ENCODE assay signal across 8 cellular contexts in genomic region chr3:56915969-56916586, GRCh38.
DNase-seq lines count a peak whose midpoint lies in the region; ATAC-seq and TF ChIP-seq lines count a peak whose summit lies in the region.

No MANE protein-coding gene starts in this region.

- no peaks in the 10 kb centered on the region for H3K27me3 Mint-ChIP-seq in activated naive CD4-positive, alpha-beta T cell treated with anti-CD3 and anti-CD28 coated beads, Interleukin-2, amount 50 U/mL, for 24 hours
- H3K27me3 Mint-ChIP-seq in progenitor cell of endocrine pancreas, result peaks cover 3% of the 10 kb centered on the region

- H3K36me3 ChIP-seq in parathyroid adenoma (ENCODE audit: control insufficient read depth, insufficient read depth, low read length) (no peaks in the 10 kb centered on the region), aorta (ENCODE audit: control insufficient read depth in 1 of 2, insufficient read depth in 2 of 2, low read length in 1 of 2) (no peaks in the 10 kb centered on the region)

- H3K27me3 ChIP-seq in parathyroid adenoma (ENCODE audit: control insufficient read depth, insufficient read depth, low read length), result no peaks in the 10 kb centered on the region
- no peaks in the 10 kb centered on the region for H3K27me3 ChIP-seq in aorta (ENCODE audit: control insufficient read depth in 1 of 2, insufficient read depth in 2 of 2, low read length in 1 of 2)

- H3K9me3 ChIP-seq in parathyroid adenoma (ENCODE audit: control insufficient read depth, low read length), result no peaks in the 10 kb centered on the region
- H3K9me3 ChIP-seq in aorta (ENCODE audit: control insufficient read depth, low read length), result no peaks in the 10 kb centered on the region

- H3K9ac ChIP-seq in parathyroid adenoma, result no peak overlapping the region

- H3K36me3 Mint-ChIP-seq in activated naive CD4-positive, alpha-beta T cell treated with anti-CD3 and anti-CD28 coated beads, Interleukin-2, amount 50 U/mL, for 24 hours, result no peaks in the 10 kb centered on the region
- H3K36me3 Mint-ChIP-seq in progenitor cell of endocrine pancreas (ENCODE audit: insufficient read depth), result no peaks in the 10 kb centered on the region

- H3K4me1 ChIP-seq in parathyroid adenoma (peaks cover 8% of the 10 kb centered on the region), aorta (ENCODE audit: control insufficient read depth in 1 of 2, insufficient read depth in 2 of 2, low read length in 2 of 2) (no peaks in the 10 kb centered on the region)

- H3K4me3 Mint-ChIP-seq in activated naive CD4-positive, alpha-beta T cell treated with anti-CD3 and anti-CD28 coated beads, Interleukin-2, amount 50 U/mL, for 24 hours, result peak overlapping the region; percentile 97
- no peak overlapping the region for H3K4me3 Mint-ChIP-seq in progenitor cell of endocrine pancreas (ENCODE audit: low read depth)

- H3K4me3 ChIP-seq in parathyroid adenoma (ENCODE audit: low read depth, low read length), result no peak overlapping the region
- H3K4me3 ChIP-seq in aorta (ENCODE audit: low read length in 2 of 2), result no peak overlapping the region

- H2AFZ ChIP-seq in parathyroid adenoma, result no peak overlapping the region

- intact Hi-C loops in aorta (cut with DNase I), result no loop called here

- H3K79me2 ChIP-seq in parathyroid adenoma, result peaks cover 13% of the 10 kb centered on the region

- peak overlapping the region; percentile 59 for H3K27ac ChIP-seq in parathyroid adenoma
- H3K27ac ChIP-seq in aorta (ENCODE audit: low read depth in 1 of 2, low read length in 2 of 2), result no peak overlapping the region

- whole genome bisulfite sequencing in aorta, 2 donors, result 76 to 82% methylated on average over 16 of the region's 16 CpGs

- TF ChIP-seq CTCF in parathyroid adenoma (IDR thresholded peaks at IDR 0.05), result no peak
- no peak for TF ChIP-seq CTCF in progenitor cell of endocrine pancreas (IDR thresholded peaks at IDR 0.05; ENCODE audit: unreplicated experiment)

- peak; percentile 55 for ATAC-seq in GM18868 (IDR thresholded peaks at IDR 0.05; ENCODE audit: unreplicated experiment)
- ATAC-seq in HG03045 (IDR thresholded peaks at IDR 0.05; ENCODE audit: unreplicated experiment), result peak; percentile 59
- peak; percentile 54 for ATAC-seq in aorta (ENCODE audit: low FRiP score)

- H3K4me2 ChIP-seq in parathyroid adenoma (ENCODE audit: low read length), result no peak overlapping the region

- peak overlapping the region; percentile 98 for H3K27ac Mint-ChIP-seq in activated naive CD4-positive, alpha-beta T cell treated with anti-CD3 and anti-CD28 coated beads, Interleukin-2, amount 50 U/mL, for 24 hours
- H3K27ac Mint-ChIP-seq in progenitor cell of endocrine pancreas, result no peak overlapping the region

- no peaks in the 10 kb centered on the region for H3K9me3 Mint-ChIP-seq in activated naive CD4-positive, alpha-beta T cell treated with anti-CD3 and anti-CD28 coated beads, Interleukin-2, amount 50 U/mL, for 24 hours
- no peaks in the 10 kb centered on the region for H3K9me3 Mint-ChIP-seq in progenitor cell of endocrine pancreas (ENCODE audit: low read depth)

- peak; percentile 32 for DNase-seq in SIG-M5 treated with dmso at 0.1 percent for 504 hours (lab: John Stamatoyannopoulos, UW; ENCODE audit: unreplicated experiment)
- DNase-seq in aorta, result peak in 1 of 2 donors; percentile 66
- DNase-seq in progenitor cell of endocrine pancreas (ENCODE audit: low spot score, unreplicated experiment), result no peak
- no peak for DNase-seq in LoVo (ENCODE audit: low spot score)

- H3K4me1 Mint-ChIP-seq in activated naive CD4-positive, alpha-beta T cell treated with anti-CD3 and anti-CD28 coated beads, Interleukin-2, amount 50 U/mL, for 24 hours, result peaks cover 82% of the 10 kb centered on the region
- peaks cover 10% of the 10 kb centered on the region for H3K4me1 Mint-ChIP-seq in progenitor cell of endocrine pancreas (ENCODE audit: low read depth)
